Comparison of ENCODE assay signal across 24 cellular contexts in the genomic region with DNA sequence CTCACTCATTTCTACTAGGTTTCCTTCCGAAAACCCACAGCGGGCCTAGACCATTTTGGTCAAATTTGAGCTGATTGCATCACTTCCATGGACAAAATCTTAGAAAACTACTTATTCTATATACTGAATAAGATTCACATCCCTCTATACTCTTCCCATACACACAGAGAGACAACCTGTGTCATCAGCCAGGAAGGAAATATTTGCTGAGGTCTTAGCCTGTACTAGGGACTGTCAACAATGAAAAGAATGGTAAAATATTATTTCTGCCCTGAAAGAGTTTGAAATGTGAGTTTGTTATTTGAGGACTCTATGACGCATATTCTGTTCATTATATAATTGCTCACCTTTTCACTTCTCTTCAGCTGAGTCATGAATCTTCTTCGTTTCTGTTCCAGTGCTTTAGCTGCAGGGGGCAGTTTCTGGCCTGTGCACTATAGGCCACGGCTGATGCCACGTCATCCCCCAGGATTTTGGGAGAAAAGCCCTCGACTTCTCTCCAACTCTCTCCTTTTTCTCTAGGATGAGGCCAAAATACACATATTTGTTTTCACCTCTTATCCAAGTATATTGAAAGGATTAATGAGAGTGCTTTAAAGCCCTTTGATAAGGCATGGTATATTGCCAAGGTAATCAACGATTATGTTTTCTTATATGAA. TPM values are rescaled to one million over a fixed set of nuclear protein-coding genes. Genes with fewer than 3 reads are reported as not detected.
DNase-seq lines count a peak whose midpoint lies in the region; TF ChIP-seq lines count a peak whose summit lies in the region.
"Had no signal": no experiment of that assay in that cellular context is flagged by ENCODE, and none has a peak within 500 bp of the region (broad histone marks: within the 10 kb centered on the region; RNA-seq: fewer than 3 reads in every experiment).

No MANE protein-coding gene starts in this region.

- H3K27ac Mint-ChIP-seq in activated CD4-positive, alpha-beta T cell treated with anti-CD3 and anti-CD28 coated beads, Interleukin-2, amount 10 ng/mL, durations not matched to agents 24 days and 14 days, result no peak overlapping the region
- H3K27ac Mint-ChIP-seq: activated CD4-positive, alpha-beta T cell treated with anti-CD3 and anti-CD28 coated beads, Interleukin-2, amount 10 ng/mL, durations not matched to agents 7 days and 5 days; CD8-positive, alpha-beta T cell had no signal

- no peaks in the 10 kb centered on the region for H3K79me2 ChIP-seq in PC-9 (ENCODE audit: low read depth)

- CTCF ChIA-PET in PC-9 (lab: Charles Lee), result no interaction called here

- no peaks in the 10 kb centered on the region for H3K9me2 ChIP-seq in PC-9 (ENCODE audit: insufficient read depth)

- H3K27ac ChIP-seq in PC-9, result peak overlapping the region; percentile 86
- H3K27ac ChIP-seq: adrenal gland, esophagus muscularis mucosa, Peyer's patch, prostate gland had no signal

- intact Hi-C loops in PC-9 (cut with micrococcal nuclease; ENCODE audit: unreplicated experiment), result no loop called here
- intact Hi-C loops in activated CD4-positive, alpha-beta T cell treated with anti-CD3 and anti-CD28 coated beads, Interleukin-2, amount 10 ng/mL, durations not matched to agents 24 days and 14 days (cut with micrococcal nuclease), result no loop called here

- H4K20me1 ChIP-seq in PC-9 (ENCODE audit: insufficient read depth), result no peaks in the 10 kb centered on the region

- H3K4me2 ChIP-seq in PC-9, result peak overlapping the region; percentile 48

- H2AFZ ChIP-seq in PC-9, result peak overlapping the region; percentile 50; the same call in 1 of the 2 replicates

- BruUV-seq in PC-9 (replicated peaks; lab: Mats Ljungman, UMichigan), result no TSS peak

- H3K4me3 ChIP-seq in PC-9, result 0 out of 2 replicates have a peak overlapping the region, but pooled peaks have one; percentile 14
- H3K4me3 ChIP-seq in choroid plexus epithelial cell (ENCODE audit: low read depth, low read length), result no peak overlapping the region
- H3K4me3 ChIP-seq: adrenal gland, esophagus muscularis mucosa, Peyer's patch, prostate gland had no signal

- no peaks in the 10 kb centered on the region for H3K36me3 ChIP-seq in PC-9 (ENCODE audit: low read depth)
- H3K36me3 ChIP-seq: adrenal gland, esophagus muscularis mucosa, Peyer's patch, prostate gland had no signal

- no peak overlapping the region for H3K4me3 Mint-ChIP-seq in activated CD4-positive, alpha-beta T cell treated with anti-CD3 and anti-CD28 coated beads, Interleukin-2, amount 10 ng/mL, durations not matched to agents 24 days and 14 days
- H3K4me3 Mint-ChIP-seq: activated CD4-positive, alpha-beta T cell treated with anti-CD3 and anti-CD28 coated beads, Interleukin-2, amount 10 ng/mL, durations not matched to agents 7 days and 5 days; CD8-positive, alpha-beta T cell; nephron progenitor cell had no signal

- H3K36me3 Mint-ChIP-seq in activated CD4-positive, alpha-beta T cell treated with anti-CD3 and anti-CD28 coated beads, Interleukin-2, amount 10 ng/mL, durations not matched to agents 24 days and 14 days (ENCODE audit: low read depth), result no peaks in the 10 kb centered on the region
- H3K36me3 Mint-ChIP-seq: CD8-positive, alpha-beta T cell had no signal

- peaks cover 10% of the 10 kb centered on the region for H3K27me3 Mint-ChIP-seq in activated CD4-positive, alpha-beta T cell treated with anti-CD3 and anti-CD28 coated beads, Interleukin-2, amount 10 ng/mL, durations not matched to agents 24 days and 14 days

- POLR2A ChIA-PET in PC-9 (lab: Charles Lee; ENCODE audit: unreplicated experiment), result no interaction called here

- peaks cover 25% of the 10 kb centered on the region for H3K4me1 ChIP-seq in PC-9 (replicated peaks; ENCODE audit: insufficient read depth)
- H3K4me1 ChIP-seq: adrenal gland, esophagus muscularis mucosa, Peyer's patch, prostate gland had no signal

- no peaks in the 10 kb centered on the region for H3K4me1 Mint-ChIP-seq in activated CD4-positive, alpha-beta T cell treated with anti-CD3 and anti-CD28 coated beads, Interleukin-2, amount 10 ng/mL, durations not matched to agents 24 days and 14 days
- H3K4me1 Mint-ChIP-seq: activated CD4-positive, alpha-beta T cell treated with anti-CD3 and anti-CD28 coated beads, Interleukin-2, amount 10 ng/mL, durations not matched to agents 7 days and 5 days had no signal

- no peaks in the 10 kb centered on the region for H3K9me3 ChIP-seq in PC-9 (ENCODE audit: insufficient read depth, low read depth)
- H3K9me3 ChIP-seq: adrenal gland, Peyer's patch, prostate gland had no signal

- 0 out of 2 replicates have a peak, but pooled peaks cover 8% of the 10 kb centered on the region for H3K27me3 ChIP-seq in PC-9 (ENCODE audit: insufficient read depth, low read depth)
- H3K27me3 ChIP-seq: Peyer's patch had no signal

- 0 out of 2 replicates have a peak, but pooled peaks have one; percentile 42 for TF ChIP-seq CTCF in PC-9 (conservative IDR thresholded peaks at IDR 0.05)
- no peak for TF ChIP-seq CTCF in choroid plexus epithelial cell (conservative IDR thresholded peaks at IDR 0.05; ENCODE audit: low read depth, low read length)

- no peaks in the 10 kb centered on the region for H3K9me3 Mint-ChIP-seq in activated CD4-positive, alpha-beta T cell treated with anti-CD3 and anti-CD28 coated beads, Interleukin-2, amount 10 ng/mL, durations not matched to agents 24 days and 14 days
- H3K9me3 Mint-ChIP-seq: activated CD4-positive, alpha-beta T cell treated with anti-CD3 and anti-CD28 coated beads, Interleukin-2, amount 10 ng/mL, durations not matched to agents 7 days and 5 days; CD8-positive, alpha-beta T cell had no signal

- peaks cover 11% of the 10 kb centered on the region for H3F3A ChIP-seq in PC-9 (ENCODE audit: insufficient read depth, low read depth)

- DNase-seq in A172 (ENCODE audit: low spot score), result peak; percentile 59
- peak; percentile 48 for DNase-seq in H4 (ENCODE audit: low spot score)
- DNase-seq in PC-9, result peak in 1 of 2 experiments; percentile 67
- peak; percentile 5 for DNase-seq in choroid plexus epithelial cell (ENCODE audit: low read depth)
- DNase-seq in activated effector memory CD4-positive, alpha-beta T cell treated with Interleukin-2 at 50 U/mL for 16 hours, result no peak
- DNase-seq in hepatic stellate cell (ENCODE audit: low spot score), result no peak
- no peak for DNase-seq in activated CD4-positive, alpha-beta T cell treated with anti-CD3 and anti-CD28 coated beads, Interleukin-2, amount 10 ng/mL, durations not matched to agents 24 days and 14 days
- no peak for DNase-seq in stimulated activated CD4-positive, alpha-beta T cell treated with anti-CD3 and anti-CD28 coated beads, Interleukin-2, amount 100 ng/mL, for 24 hours
- DNase-seq: activated CD4-positive, alpha-beta T cell treated with anti-CD3 and anti-CD28 coated beads, Interleukin-2, amount 10 ng/mL, durations not matched to agents 7 days and 5 days; activated effector memory CD4-positive, alpha-beta T cell treated with anti-CD3 and anti-CD28 coated beads, Interleukin-2, amount 50 U/mL, for 16 hours; adrenal gland; CD8-positive, alpha-beta T cell; central memory CD4-positive, alpha-beta T cell; DMS79; NCI-H1417; NCI-H2171; NCI-H748 treated with DMSO at 0.1 percent for 48 hours; nephron progenitor cell; Peyer's patch; stimulated activated CD8-positive, alpha-beta memory T cell treated with anti-CD3 and anti-CD28 coated beads, Interleukin-4, amount 100 ng/mL, for 48 hours had no signal

RNA-seq across cellular contexts. Expression of a gene that starts 47.7 kb away (rescaled TPM):
- total RNA-seq in A172 (2014; rRNA removed; shearing (Covaris generic)), result not detected in 2 replicates
- not detected in 2 replicates for total RNA-seq in H4 (2014; rRNA removed; shearing (Covaris generic))
- total RNA-seq in PC-9 (2021), result not detected in 2 replicates
- not detected in 2 replicates for total RNA-seq in activated CD4-positive, alpha-beta T cell treated with anti-CD3 and anti-CD28 coated beads, Interleukin-2, amount 10 ng/mL, durations not matched to agents 24 days and 14 days
- total RNA-seq: activated CD4-positive, alpha-beta T cell treated with anti-CD3 and anti-CD28 coated beads, Interleukin-2, amount 10 ng/mL, durations not matched to agents 7 days and 5 days; adrenal gland; CD8-positive, alpha-beta T cell; esophagus muscularis mucosa; left lobe of liver; Peyer's patch; prostate gland; urinary bladder had no signal

Comparison
In these comparisons a context has a peak if more than half of its experiments do, and no peak if none do; other contexts are left out.
1. DNase-seq: peak in A172 (single experiment), H4 (single experiment) and choroid plexus epithelial cell (single experiment); none in activated effector memory CD4-positive, alpha-beta T cell treated with Interleukin-2 at 50 U/mL for 16 hours (single experiment), hepatic stellate cell (single experiment), activated CD4-positive, alpha-beta T cell treated with anti-CD3 and anti-CD28 coated beads, Interleukin-2, amount 10 ng/mL, durations not matched to agents 24 days and 14 days (single experiment) and stimulated activated CD4-positive, alpha-beta T cell treated with anti-CD3 and anti-CD28 coated beads, Interleukin-2, amount 100 ng/mL, for 24 hours (0 of 2).